8 cellular contexts compared by ENCODE assay signal in the genomic region with DNA sequence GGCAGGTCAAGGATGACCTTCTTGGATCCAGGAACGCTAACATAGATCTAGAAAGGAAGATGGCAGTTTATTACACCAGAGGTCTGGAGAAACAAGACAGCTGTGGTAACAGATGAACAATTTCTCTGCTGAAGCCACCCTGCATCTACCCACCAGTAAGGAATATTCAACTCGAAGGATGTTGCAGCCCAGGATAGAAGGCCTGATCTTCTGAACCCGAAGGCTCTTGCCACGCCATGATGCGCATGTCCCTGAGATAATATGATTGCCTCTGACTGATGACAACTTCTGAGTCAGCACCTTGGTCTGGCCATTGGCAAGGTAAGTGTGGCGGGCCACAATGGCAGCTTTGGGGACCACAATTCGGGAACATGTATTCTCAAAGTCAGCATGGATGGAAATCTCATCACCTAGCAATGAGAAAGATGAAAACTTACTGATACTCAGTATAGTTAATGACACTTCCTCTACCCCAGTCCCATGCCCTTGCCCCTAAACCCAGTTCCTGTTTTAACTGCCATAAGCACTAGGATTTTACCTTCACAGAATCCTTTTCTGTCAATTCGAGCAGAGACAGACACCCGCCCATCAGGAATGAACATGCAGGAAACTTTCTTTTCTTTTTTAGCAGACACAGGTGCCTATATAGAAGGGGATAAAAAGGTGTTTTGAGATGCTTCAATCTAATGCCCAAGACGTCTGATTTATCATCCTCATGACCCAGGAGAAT. TPM values are rescaled to one million over a fixed set of nuclear protein-coding genes. Genes with fewer than 3 reads are reported as not detected.
DNase-seq lines count a peak whose midpoint lies in the region; ATAC-seq and TF ChIP-seq lines count a peak whose summit lies in the region.

No MANE protein-coding gene starts in this region.

- H3K27ac Mint-ChIP-seq in glutamatergic neuron (ENCODE audit: unreplicated experiment) = peak overlapping the region; percentile 98

- H3K4me1 Mint-ChIP-seq in glutamatergic neuron (ENCODE audit: low read depth, unreplicated experiment) = peaks cover 28% of the 10 kb centered on the region

- peak overlapping the region; percentile 99 for H3K4me3 Mint-ChIP-seq in glutamatergic neuron (ENCODE audit: unreplicated experiment)

- peaks cover 13% of the 10 kb centered on the region for H3K9me3 Mint-ChIP-seq in glutamatergic neuron (ENCODE audit: unreplicated experiment)

- peaks cover 28% of the 10 kb centered on the region for H3K36me3 Mint-ChIP-seq in glutamatergic neuron (ENCODE audit: unreplicated experiment)

- peak; percentile 42 for DNase-seq in activated naive CD4-positive, alpha-beta T cell treated with Interleukin-2 at 50 U/mL for 16 hours
- DNase-seq in activated naive CD4-positive, alpha-beta T cell (lab: John Stamatoyannopoulos, UW) = no peak
- DNase-seq in activated CD8-positive, alpha-beta memory T cell treated with anti-CD3 and anti-CD28 coated beads, Interleukin-2, amount 50 U/mL, for 4 hours = peak; percentile 43
- DNase-seq in glutamatergic neuron (no peak), left lobe of liver (ENCODE audit: low spot score) (no peak)
- peak; percentile 33 for DNase-seq in stimulated activated CD4-positive, alpha-beta T cell treated with anti-CD3 and anti-CD28 coated beads, Interleukin-4, amount 100 ng/mL, for 1 hour

- peaks cover 11% of the 10 kb centered on the region for H3K27me3 Mint-ChIP-seq in glutamatergic neuron (ENCODE audit: unreplicated experiment)

- ATAC-seq in left lobe of liver (no peak), GM19452 (IDR thresholded peaks at IDR 0.05; ENCODE audit: unreplicated experiment) (no peak), GM18858 (IDR thresholded peaks at IDR 0.05; ENCODE audit: unreplicated experiment) (no peak)

- TF ChIP-seq CTCF in glutamatergic neuron (IDR thresholded peaks at IDR 0.05; ENCODE audit: partially characterized antibody, unreplicated experiment) = no peak

RNA-seq across cellular contexts. Expression of a gene that starts 1.8 kb away (rescaled TPM):
- total RNA-seq in glutamatergic neuron (ENCODE audit: unreplicated experiment) = 126 TPM
- total RNA-seq in left lobe of liver = 66.5 TPM

RNA-seq across cellular contexts. Expression of a gene that starts 27.0 kb away (rescaled TPM):
- total RNA-seq in glutamatergic neuron (ENCODE audit: unreplicated experiment) = not detected
- total RNA-seq in left lobe of liver = 110 TPM

RNA-seq across cellular contexts. Expression of a gene that starts 30.1 kb away (rescaled TPM):
- 13.2 TPM for total RNA-seq in glutamatergic neuron (ENCODE audit: unreplicated experiment)
- total RNA-seq in left lobe of liver = 14.2 TPM

RNA-seq across cellular contexts. Expression of a gene that starts 30.2 kb away (rescaled TPM):
- total RNA-seq in glutamatergic neuron (ENCODE audit: unreplicated experiment) (0.59 TPM), left lobe of liver (0.65 TPM)

RNA-seq across cellular contexts. Expression of a gene that starts 36.7 kb away (rescaled TPM):
- total RNA-seq in glutamatergic neuron (ENCODE audit: unreplicated experiment) (20.3 TPM), left lobe of liver (11.4 TPM)

Comparison
In these comparisons a context has a peak if more than half of its experiments do, and no peak if none do; other contexts are left out.
1. DNase-seq: peak in activated naive CD4-positive, alpha-beta T cell treated with Interleukin-2 at 50 U/mL for 16 hours (single experiment), activated CD8-positive, alpha-beta memory T cell treated with anti-CD3 and anti-CD28 coated beads, Interleukin-2, amount 50 U/mL, for 4 hours (single experiment) and stimulated activated CD4-positive, alpha-beta T cell treated with anti-CD3 and anti-CD28 coated beads, Interleukin-4, amount 100 ng/mL, for 1 hour (single experiment); none in activated naive CD4-positive, alpha-beta T cell (0 of 4), glutamatergic neuron (single experiment) and left lobe of liver (single experiment).
2. RNA of a gene that starts 27.0 kb away (total RNA-seq): 110 TPM in left lobe of liver (single experiment); not detected in glutamatergic neuron (single experiment); every median in the first group is over 100 times any median in the second.